Comparison of ENCODE assay signal across 12 cellular contexts in the genomic region with DNA sequence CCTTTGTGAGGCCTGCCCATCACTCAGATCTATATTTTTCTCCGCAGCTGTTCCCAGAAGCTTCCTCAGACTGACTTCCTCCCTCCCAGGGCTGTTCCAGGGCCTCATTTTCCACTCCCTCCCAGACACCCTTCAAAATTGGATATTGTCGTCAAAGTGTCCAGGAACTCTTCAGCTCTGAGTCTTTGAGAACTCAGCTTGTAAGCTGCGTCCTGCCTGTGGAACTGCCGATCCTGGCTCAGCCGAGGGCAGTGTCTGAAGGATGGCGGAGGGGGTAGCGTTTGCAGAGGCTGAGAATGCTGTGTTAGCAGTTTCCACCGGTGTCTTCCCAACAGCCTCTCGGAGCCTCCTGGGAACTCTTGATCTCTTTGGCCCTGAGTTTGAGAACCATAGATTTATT. TPM values are rescaled to one million over a fixed set of nuclear protein-coding genes. Genes with fewer than 3 reads are reported as not detected.
DNase-seq lines count a peak whose midpoint lies in the region; ATAC-seq lines count a peak whose summit lies in the region.
"Had no signal": no experiment of that assay in that cellular context is flagged by ENCODE, and none has a peak within 500 bp of the region (broad histone marks: within the 10 kb centered on the region; RNA-seq: fewer than 3 reads in every experiment).

No MANE protein-coding gene starts in this region.

- H3K4me1 ChIP-seq in mesenchymal stem cell (ENCODE audit: control insufficient read depth, insufficient read depth, low read depth, low read length): peaks cover 32% of the 10 kb centered on the region

- no peak overlapping the region for H2BK5ac ChIP-seq in mesenchymal stem cell (ENCODE audit: low read depth, low read length, poor library complexity, severe bottlenecking)

- POLR2A ChIA-PET in activated CD4-positive, alpha-beta T cell treated with anti-CD3 and anti-CD28 coated beads, Interleukin-2, amount 10 ng/mL, durations not matched to agents 7 days and 5 days (lab: Charles Lee): no interaction called here

- peaks cover 57% of the 10 kb centered on the region for H3K36me3 Mint-ChIP-seq in activated CD4-positive, alpha-beta T cell treated with anti-CD3 and anti-CD28 coated beads, Interleukin-2, amount 10 ng/mL, durations not matched to agents 7 days and 5 days (ENCODE audit: low read depth)

- no peak overlapping the region for H4K91ac ChIP-seq in mesenchymal stem cell (ENCODE audit: low read length)

- peak overlapping the region in 1 of 2 experiments; percentile 27 for H3K4me3 ChIP-seq in mesenchymal stem cell (ENCODE audit: insufficient read depth in 1 of 2, low read depth in 1 of 2, low read length in 2 of 2)

- peak overlapping the region; percentile 48 for H3K9ac ChIP-seq in mesenchymal stem cell (ENCODE audit: low read length)

- H3K18ac ChIP-seq in mesenchymal stem cell (ENCODE audit: low read depth in 1 of 2, low read length in 2 of 2): peak overlapping the region; percentile 45 to 67

- H2BK12ac ChIP-seq in mesenchymal stem cell (ENCODE audit: low read length in 2 of 2): peak overlapping the region in 1 of 2 experiments; percentile 38

- no peak overlapping the region for H2BK120ac ChIP-seq in mesenchymal stem cell (ENCODE audit: low read depth, low read length)

- WGBS in mesenchymal stem cell: 13% methylated on average over 8 of the region's 9 CpGs

- H3K27ac ChIP-seq in mesenchymal stem cell (ENCODE audit: low read length, poor library complexity, severe bottlenecking): no peak overlapping the region

- peak overlapping the region in 1 of 2 experiments; percentile 20 for H3K14ac ChIP-seq in mesenchymal stem cell (ENCODE audit: low read length in 2 of 2)

- CTCF ChIA-PET in activated CD4-positive, alpha-beta T cell treated with anti-CD3 and anti-CD28 coated beads, Interleukin-2, amount 10 ng/mL, durations not matched to agents 7 days and 5 days (lab: Charles Lee): interaction anchor here (1.0 to 1.7 kb wide), 6 partner anchors 11 to 85 kb away, joined by 3 to 5 read pairs (median 4); no protein-coding TSS in a partner anchor

- peak overlapping the region; percentile 32 for H2AK5ac ChIP-seq in mesenchymal stem cell (ENCODE audit: low read length, severe bottlenecking)

- no peak overlapping the region for H3K4me2 ChIP-seq in mesenchymal stem cell (ENCODE audit: low read length, poor library complexity, severe bottlenecking)

- ATAC-seq in HG03139 (IDR thresholded peaks at IDR 0.05; ENCODE audit: unreplicated experiment): no peak

- no peak overlapping the region for H3K4me3 Mint-ChIP-seq in activated CD4-positive, alpha-beta T cell treated with anti-CD3 and anti-CD28 coated beads, Interleukin-2, amount 10 ng/mL, durations not matched to agents 7 days and 5 days

- H3K27ac Mint-ChIP-seq in activated CD4-positive, alpha-beta T cell treated with anti-CD3 and anti-CD28 coated beads, Interleukin-2, amount 10 ng/mL, durations not matched to agents 7 days and 5 days: peak overlapping the region; percentile 76

- peak overlapping the region; percentile 64 for H2BK15ac ChIP-seq in mesenchymal stem cell (ENCODE audit: low read depth, poor library complexity, severe bottlenecking)

- H2AFZ ChIP-seq in mesenchymal stem cell (ENCODE audit: low read depth, low read length): no peak overlapping the region

- no peaks in the 10 kb centered on the region for H3K9me3 ChIP-seq in mesenchymal stem cell (ENCODE audit: control insufficient read depth, low read length)

- peak overlapping the region in 1 of 2 experiments; percentile 52 for H3K4ac ChIP-seq in mesenchymal stem cell (ENCODE audit: low read depth in 1 of 2, low read length in 2 of 2)

- H3K79me1 ChIP-seq in mesenchymal stem cell (replicated peaks; ENCODE audit: low read length, poor library complexity, severe bottlenecking): peaks cover 34% of the 10 kb centered on the region

- no peaks in the 10 kb centered on the region for H3K9me3 Mint-ChIP-seq in activated CD4-positive, alpha-beta T cell treated with anti-CD3 and anti-CD28 coated beads, Interleukin-2, amount 10 ng/mL, durations not matched to agents 7 days and 5 days

- H3K27me3 ChIP-seq in mesenchymal stem cell (ENCODE audit: control insufficient read depth in 1 of 2, insufficient read depth in 1 of 2, low read length in 2 of 2): no peaks in the 10 kb centered on the region

- no peak overlapping the region for H3K23ac ChIP-seq in mesenchymal stem cell (ENCODE audit: low read length in 2 of 2)

- H3K4me1 Mint-ChIP-seq in activated CD4-positive, alpha-beta T cell treated with anti-CD3 and anti-CD28 coated beads, Interleukin-2, amount 10 ng/mL, durations not matched to agents 7 days and 5 days: peaks cover 96% of the 10 kb centered on the region

- no peaks in the 10 kb centered on the region for H3K27me3 Mint-ChIP-seq in activated CD4-positive, alpha-beta T cell treated with anti-CD3 and anti-CD28 coated beads, Interleukin-2, amount 10 ng/mL, durations not matched to agents 7 days and 5 days

- no peak for DNase-seq in activated CD4-positive, alpha-beta T cell treated with anti-CD3 and anti-CD28 coated beads, Interleukin-2, amount 10 ng/mL, durations not matched to agents 7 days and 5 days
- no peak for DNase-seq in activated CD4-positive, alpha-beta T cell treated with anti-CD3 and anti-CD28 coated beads for 1 hour
- peak; percentile 32 for DNase-seq in dermis blood vessel endothelial cell
- DNase-seq in mesenchymal stem cell: peak; percentile 74
- DNase-seq in superior temporal gyrus (ENCODE audit: extremely low spot score): peak; percentile 25
- no peak for DNase-seq in HK-2 (ENCODE audit: unreplicated experiment)
- DNase-seq in NCI-H748 treated with DMSO at 0.1 percent for 48 hours (lab: John Stamatoyannopoulos, UW): no peak
- DNase-seq: ACHN; activated CD4-positive, alpha-beta T cell treated with anti-CD3 and anti-CD28 coated beads, Interleukin-2, amount 50 U/mL, for 4 hours; GF-D8; NCI-H187 treated with DMSO at 0.1 percent for 48 hours had no signal

- peak overlapping the region; percentile 66 for H4K8ac ChIP-seq in mesenchymal stem cell (ENCODE audit: low read length)

- peaks cover 0 to 8% of the 10 kb centered on the region in 2 experiments for H3K36me3 ChIP-seq in mesenchymal stem cell (ENCODE audit: control insufficient read depth in 1 of 2, insufficient read depth in 2 of 2, low read depth in 1 of 2, low read length in 2 of 2)

RNA-seq across cellular contexts. Expression of a gene that starts 27.1 kb away (rescaled TPM):
- total RNA-seq in activated CD4-positive, alpha-beta T cell treated with anti-CD3 and anti-CD28 coated beads, Interleukin-2, amount 10 ng/mL, durations not matched to agents 7 days and 5 days: 10 to 100 TPM; 73.3 to 84.1 TPM
- total RNA-seq in dermis blood vessel endothelial cell: 51.1 and 51.6 TPM in 2 replicates
- polyA plus RNA-seq in mesenchymal stem cell (2013, experiment 1 of 2): 67.1 TPM
- polyA plus RNA-seq in mesenchymal stem cell (2013, experiment 2 of 2): 65.5 TPM

Comparison
In these comparisons a context has a peak if more than half of its experiments do, and no peak if none do; other contexts are left out.
1. DNase-seq: peak in dermis blood vessel endothelial cell (single experiment), mesenchymal stem cell (single experiment) and superior temporal gyrus (single experiment); none in activated CD4-positive, alpha-beta T cell treated with anti-CD3 and anti-CD28 coated beads, Interleukin-2, amount 10 ng/mL, durations not matched to agents 7 days and 5 days (single experiment), activated CD4-positive, alpha-beta T cell treated with anti-CD3 and anti-CD28 coated beads for 1 hour (single experiment), HK-2 (single experiment) and NCI-H748 treated with DMSO at 0.1 percent for 48 hours (single experiment).